ENCODE assay signal across 19 cellular contexts in the genomic region with DNA sequence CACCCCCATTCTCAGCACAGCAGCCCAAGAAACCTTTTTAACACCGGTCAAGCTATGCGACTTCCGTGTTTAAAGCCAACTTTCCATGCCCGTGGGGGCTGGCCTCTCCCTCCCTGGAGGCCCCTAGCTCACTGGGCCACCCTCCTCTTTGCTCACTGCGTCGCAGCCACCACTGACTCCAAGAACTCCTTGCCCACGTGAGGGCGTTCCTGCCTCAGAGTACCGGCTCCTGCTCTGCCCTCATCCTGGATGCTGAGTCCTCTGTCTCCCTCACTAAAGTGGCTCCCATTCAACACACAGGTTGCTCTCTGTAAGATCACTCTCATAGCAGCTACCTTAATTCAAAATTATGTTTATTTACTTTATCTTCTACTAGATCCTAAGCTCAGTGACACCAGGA. TPM values are rescaled to one million over a fixed set of nuclear protein-coding genes. Genes with fewer than 3 reads are reported as not detected.
DNase-seq lines count a peak whose midpoint lies in the region; ATAC-seq, FAIRE-seq and TF ChIP-seq lines count a peak whose summit lies in the region.
"Had no signal": no experiment of that assay in that cellular context is flagged by ENCODE, and none has a peak within 500 bp of the region (broad histone marks: within the 10 kb centered on the region; RNA-seq: fewer than 3 reads in every experiment).

No MANE protein-coding gene starts in this region.

- H3K36me3 Mint-ChIP-seq in brain, result no peaks in the 10 kb centered on the region
- peaks cover 7 to 40% (median 21%) of the 10 kb centered on the region in 5 donors for H3K36me3 Mint-ChIP-seq in naive thymus-derived CD4-positive, alpha-beta T cell

- H3K27ac ChIP-seq in kidney (ENCODE audit: low read depth in 2 of 2, low read length in 2 of 2) (no peak overlapping the region), skin epidermis (peak overlapping the region in 11 of 21 experiments; percentile 3 to 78 (median 54))
- H3K27ac ChIP-seq in naive thymus-derived CD4-positive, alpha-beta T cell (ENCODE audit: low read depth, low read length), result no peak overlapping the region
- H3K27ac ChIP-seq: adrenal gland, C4-2B had no signal

- FAIRE-seq in kidney (lab: Jason Lieb, UNC), result no peak
- FAIRE-seq: urothelium cell line had no signal

- no peaks in the 10 kb centered on the region for H3K9me3 Mint-ChIP-seq in brain
- no peaks in the 10 kb centered on the region for H3K9me3 Mint-ChIP-seq in naive thymus-derived CD4-positive, alpha-beta T cell
- H3K9me3 Mint-ChIP-seq: activated T-cell treated with anti-CD3 and anti-CD28 coated beads, Interleukin-2, amount 50 U/mL, for 24 hours had no signal

- CTCF ChIA-PET in naive thymus-derived CD4-positive, alpha-beta T cell (lab: Charles Lee), result no interaction called here

- H3K4me1 Mint-ChIP-seq in brain, result peaks cover 16% of the 10 kb centered on the region
- peaks cover 17 to 36% (median 27%) of the 10 kb centered on the region in 7 donors for H3K4me1 Mint-ChIP-seq in naive thymus-derived CD4-positive, alpha-beta T cell

- peak overlapping the region in 4 of 5 experiments; percentile 30 to 60 (median 54) for H3K27ac Mint-ChIP-seq in brain
- H3K27ac Mint-ChIP-seq in naive thymus-derived CD4-positive, alpha-beta T cell, result peak overlapping the region in 3 of 9 donors; percentile 13 to 25 (median 14)
- H3K27ac Mint-ChIP-seq: activated T-cell treated with anti-CD3 and anti-CD28 coated beads, Interleukin-2, amount 50 U/mL, for 24 hours had no signal

- H3K27me3 Mint-ChIP-seq in brain, result peaks cover 8% of the 10 kb centered on the region
- no peaks in the 10 kb centered on the region for H3K27me3 Mint-ChIP-seq in naive thymus-derived CD4-positive, alpha-beta T cell
- H3K27me3 Mint-ChIP-seq: activated T-cell treated with anti-CD3 and anti-CD28 coated beads, Interleukin-2, amount 50 U/mL, for 24 hours had no signal

- intact Hi-C loops in kidney (cut with DNase I), result no loop called here
- intact Hi-C loops in naive thymus-derived CD4-positive, alpha-beta T cell (cut with micrococcal nuclease), result no loop called here
- intact Hi-C loops in cardiac septum (cut with DNase I), result no loop called here

- peak; percentile 46 for DNase-seq in HT-29 (ENCODE audit: low spot score)
- DNase-seq in kidney, result peak; percentile 76
- DNase-seq in NCI-H1092 (lab: John Stamatoyannopoulos, UW), result no peak
- no peak for DNase-seq in naive thymus-derived CD4-positive, alpha-beta T cell
- no peak for DNase-seq in cardiac septum (ENCODE audit: low spot score)
- DNase-seq: activated CD4-positive, alpha-beta T cell treated with anti-CD3 and anti-CD28 coated beads for 1 hour; activated T-cell treated with anti-CD3 and anti-CD28 coated beads, Interleukin-2, amount 50 U/mL, for 24 hours; adrenal gland; cortex of kidney; GDM1; midbrain; NCI-H1417; NCI-H446 treated with DMSO at 0.1 percent for 48 hours; stimulated activated CD4-positive, alpha-beta T cell treated with anti-CD3 and anti-CD28 coated beads, Interleukin-1b, Interleukin-23, amount 100 ng/mL, for 48 hours had no signal

- peaks cover 0 to 4% of the 10 kb centered on the region in 2 donors for H3K4me1 ChIP-seq in kidney (ENCODE audit: control insufficient read depth in 1 of 2, insufficient read depth in 1 of 2, low read depth in 1 of 2, low read length in 2 of 2)
- H3K4me1 ChIP-seq in naive thymus-derived CD4-positive, alpha-beta T cell (ENCODE audit: control insufficient read depth in 2 of 2, insufficient read depth in 2 of 2, low read length in 2 of 2), result no peaks in the 10 kb centered on the region
- H3K4me1 ChIP-seq: adrenal gland had no signal

- POLR2A ChIA-PET in naive thymus-derived CD4-positive, alpha-beta T cell (lab: Charles Lee), result no interaction called here

- TF ChIP-seq CTCF in brain (conservative IDR thresholded peaks at IDR 0.05), result peak in 1 of 2 experiments; percentile 22
- TF ChIP-seq CTCF in kidney (IDR thresholded peaks at IDR 0.05; ENCODE audit: borderline replicate concordance, extremely low read depth, insufficient read depth), result peak; percentile 19

- ATAC-seq in naive thymus-derived CD4-positive, alpha-beta T cell, result no peak
- no peak for ATAC-seq in GM18520 (IDR thresholded peaks at IDR 0.05; ENCODE audit: unreplicated experiment)

- no peak overlapping the region for H3K4me3 ChIP-seq in kidney (ENCODE audit: low read length in 2 of 2)
- H3K4me3 ChIP-seq in skin epidermis, result no peak overlapping the region
- H3K4me3 ChIP-seq in naive thymus-derived CD4-positive, alpha-beta T cell (ENCODE audit: low read length), result no peak overlapping the region
- H3K4me3 ChIP-seq: adrenal gland had no signal

- H3K9me3 ChIP-seq in kidney (ENCODE audit: control insufficient read depth in 1 of 2, low read length in 2 of 2), result no peaks in the 10 kb centered on the region
- H3K9me3 ChIP-seq in naive thymus-derived CD4-positive, alpha-beta T cell (ENCODE audit: control insufficient read depth in 2 of 3, low read length in 3 of 3), result no peaks in the 10 kb centered on the region
- H3K9me3 ChIP-seq: adrenal gland had no signal

- H3K27me3 ChIP-seq in naive thymus-derived CD4-positive, alpha-beta T cell (ENCODE audit: control insufficient read depth in 2 of 2, insufficient read depth in 2 of 2, low read length in 2 of 2), result no peaks in the 10 kb centered on the region
- H3K27me3 ChIP-seq: adrenal gland had no signal

- peak overlapping the region in 1 of 5 experiments; percentile 6 for H3K4me3 Mint-ChIP-seq in brain
- H3K4me3 Mint-ChIP-seq in naive thymus-derived CD4-positive, alpha-beta T cell, result no peak overlapping the region
- H3K4me3 Mint-ChIP-seq: activated T-cell treated with anti-CD3 and anti-CD28 coated beads, Interleukin-2, amount 50 U/mL, for 24 hours had no signal

- no peak overlapping the region for H3K9ac ChIP-seq in kidney (ENCODE audit: low read length in 2 of 2)

- H3K36me3 ChIP-seq in kidney (ENCODE audit: control insufficient read depth in 1 of 2, insufficient read depth in 2 of 2, low read length in 2 of 2), result peaks cover 7 to 13% of the 10 kb centered on the region in 2 donors
- peaks cover 0 to 34% (median 0%) of the 10 kb centered on the region in 3 experiments for H3K36me3 ChIP-seq in naive thymus-derived CD4-positive, alpha-beta T cell (ENCODE audit: control insufficient read depth in 2 of 3, insufficient read depth in 3 of 3, low read length in 3 of 3)
- H3K36me3 ChIP-seq: adrenal gland had no signal

RNA-seq across cellular contexts. Expression of a gene that starts 8.2 kb away (rescaled TPM):
- total RNA-seq in HT-29 (2014; rRNA removed; shearing (Covaris generic)), result 51.5 and 71.2 TPM in 2 replicates
- polyA plus RNA-seq in brain (ENCODE audit: insufficient read depth, low read depth, low replicate concordance), result 43.2 TPM
- total RNA-seq in kidney, result 21.2 TPM
- 49.6 TPM for polyA plus RNA-seq in kidney (ENCODE audit: insufficient read depth, low read depth, low replicate concordance)
- 100 to 1,000 TPM in 1 of 5 experiments, 10 to 100 TPM in 4; 31.3 to 105 (median 73.9) TPM for total RNA-seq in naive thymus-derived CD4-positive, alpha-beta T cell
- polyA plus RNA-seq in naive thymus-derived CD4-positive, alpha-beta T cell, result 10 to 100 TPM; 32.6 to 39.5 TPM
- total RNA-seq in cardiac septum, result 61.4 TPM

Comparison
In these comparisons a context has a peak if more than half of its experiments do, and no peak if none do; other contexts are left out.
1. DNase-seq: peak in HT-29 (single experiment) and kidney (single experiment); none in NCI-H1092 (single experiment), naive thymus-derived CD4-positive, alpha-beta T cell (0 of 9) and cardiac septum (single experiment).
2. H3K27ac ChIP-seq: peak in skin epidermis (11 of 21); none in kidney (0 of 2) and naive thymus-derived CD4-positive, alpha-beta T cell (single experiment).